In genomic region chr10:74557098-74557497, GRCh38 we compare ENCODE assay signal across 22 cellular contexts.
DNase-seq lines count a peak whose midpoint lies in the region; FAIRE-seq and TF ChIP-seq lines count a peak whose summit lies in the region.
"Had no signal": no experiment of that assay in that cellular context is flagged by ENCODE, and none has a peak within 500 bp of the region (broad histone marks: within the 10 kb centered on the region; RNA-seq: fewer than 3 reads in every experiment).

No MANE protein-coding gene starts in this region.

- no peak overlapping the region for H3K27ac Mint-ChIP-seq in activated naive CD4-positive, alpha-beta T cell treated with anti-CD3 and anti-CD28 coated beads, Interleukin-2, amount 10 ng/mL, durations not matched to agents 7 days and 5 days
- H3K27ac Mint-ChIP-seq: GM23338, H9 had no signal

- no peak for TF ChIP-seq RAD21 in neural cell (conservative IDR thresholded peaks at IDR 0.05)

- no peak for TF ChIP-seq CTCF in neural cell (IDR thresholded peaks at IDR 0.05; ENCODE audit: poor library complexity, severe bottlenecking)

- H3K9ac ChIP-seq in neural cell (ENCODE audit: low read length) = no peak overlapping the region
- H3K9ac ChIP-seq: BLaER1 had no signal

- CTCF ChIA-PET in activated naive CD4-positive, alpha-beta T cell treated with anti-CD3 and anti-CD28 coated beads, Interleukin-2, amount 10 ng/mL, durations not matched to agents 7 days and 5 days (lab: Charles Lee) = no interaction called here

- H3K4me3 Mint-ChIP-seq in activated naive CD4-positive, alpha-beta T cell treated with anti-CD3 and anti-CD28 coated beads, Interleukin-2, amount 10 ng/mL, durations not matched to agents 7 days and 5 days = no peak overlapping the region
- H3K4me3 Mint-ChIP-seq: B cell; CD4-positive, CD25-positive, alpha-beta regulatory T cell; CD8-positive, alpha-beta memory T cell; GM23338; H9 had no signal

- H3K36me3 ChIP-seq in neural cell (ENCODE audit: insufficient read depth, low read length) = no peaks in the 10 kb centered on the region

- H3K9me2 ChIP-seq in neural cell (ENCODE audit: insufficient read depth, low read length) = no peaks in the 10 kb centered on the region

- DNase-seq in GM19239 (ENCODE audit: insufficient read length, low spot score) (no peak), RCC 7860 (ENCODE audit: low spot score) (no peak), frontal cortex (ENCODE audit: low spot score in 2 of 2) (no peak), NOMO-1 (lab: John Stamatoyannopoulos, UW; ENCODE audit: unreplicated experiment in 2 of 2) (no peak), NCI-H1105 treated with DMSO at 0.1 percent for 48 hours (lab: John Stamatoyannopoulos, UW) (no peak)
- DNase-seq in activated naive CD4-positive, alpha-beta T cell treated with anti-CD3 and anti-CD28 coated beads, Interleukin-2, amount 10 ng/mL, durations not matched to agents 7 days and 5 days = no peak
- DNase-seq: CD4-positive, CD25-positive, alpha-beta regulatory T cell; CD8-positive, alpha-beta memory T cell; DMS 273 treated with DMSO at 0.1 percent for 48 hours; DMS79; EL; GDM1; H9 had no signal

- H3K79me2 ChIP-seq in neural cell (replicated peaks; ENCODE audit: insufficient read depth, low read length) = no peaks in the 10 kb centered on the region

- FAIRE-seq in GM19239 (lab: Jason Lieb, UNC) = peak; percentile 58
- peak; percentile 2 for FAIRE-seq in RCC 7860 (lab: Jason Lieb, UNC)
- FAIRE-seq in frontal cortex (lab: Jason Lieb, UNC) = peak; percentile 61
- FAIRE-seq: A204.1, D721Med had no signal

- H3K4me1 Mint-ChIP-seq in activated naive CD4-positive, alpha-beta T cell treated with anti-CD3 and anti-CD28 coated beads, Interleukin-2, amount 10 ng/mL, durations not matched to agents 7 days and 5 days = peaks cover 4% of the 10 kb centered on the region
- H3K4me1 Mint-ChIP-seq: B cell; CD8-positive, alpha-beta memory T cell; GM23338; H9 had no signal

- H2AFZ ChIP-seq in neural cell (ENCODE audit: low read depth, low read length) = no peak overlapping the region
- H2AFZ ChIP-seq: GM23338 had no signal

- H3K4me3 ChIP-seq in neural cell (ENCODE audit: low read length) = no peak overlapping the region
- H3K4me3 ChIP-seq: BLaER1, GM12878, GM23338 had no signal

- H3F3A ChIP-seq in neural cell (ENCODE audit: insufficient read depth, low read length, poor library complexity, severe bottlenecking) = peaks cover 4% of the 10 kb centered on the region

- H3K4me2 ChIP-seq in neural cell (ENCODE audit: low read length) = no peak overlapping the region
- H3K4me2 ChIP-seq: BLaER1, GM23338 had no signal

- H3K27me3 ChIP-seq in neural cell (ENCODE audit: insufficient read depth, low read depth, low read length) = no peaks in the 10 kb centered on the region
- H3K27me3 ChIP-seq: BLaER1 had no signal

- no peaks in the 10 kb centered on the region for H3K27me3 Mint-ChIP-seq in activated naive CD4-positive, alpha-beta T cell treated with anti-CD3 and anti-CD28 coated beads, Interleukin-2, amount 10 ng/mL, durations not matched to agents 7 days and 5 days
- H3K27me3 Mint-ChIP-seq: B cell; CD4-positive, CD25-positive, alpha-beta regulatory T cell; CD8-positive, alpha-beta memory T cell had no signal

- H3K36me3 Mint-ChIP-seq in activated naive CD4-positive, alpha-beta T cell treated with anti-CD3 and anti-CD28 coated beads, Interleukin-2, amount 10 ng/mL, durations not matched to agents 7 days and 5 days = peaks cover 12% of the 10 kb centered on the region

- H3K9me3 Mint-ChIP-seq in activated naive CD4-positive, alpha-beta T cell treated with anti-CD3 and anti-CD28 coated beads, Interleukin-2, amount 10 ng/mL, durations not matched to agents 7 days and 5 days = no peaks in the 10 kb centered on the region
- H3K9me3 Mint-ChIP-seq: CD4-positive, CD25-positive, alpha-beta regulatory T cell; CD8-positive, alpha-beta memory T cell; GM23338; H9 had no signal

- no peaks in the 10 kb centered on the region for H4K20me1 ChIP-seq in neural cell (ENCODE audit: insufficient read depth)
- H4K20me1 ChIP-seq: BLaER1 had no signal

- no peaks in the 10 kb centered on the region for H3K9me3 ChIP-seq in neural cell (ENCODE audit: low read length)

- peak overlapping the region; percentile 65 for H3K27ac ChIP-seq in neural cell (ENCODE audit: low read length)
- H3K27ac ChIP-seq: 22Rv1, BLaER1, C4-2B had no signal

- TF ChIP-seq EP300 in neural cell (conservative IDR thresholded peaks at IDR 0.05; ENCODE audit: poor library complexity, severe bottlenecking) = no peak

TF ChIP-seq in neural cell, 6 proteins besides CTCF, POLR2A, EP300 and RAD21:
- TF ChIP-seq SMC3 (conservative IDR thresholded peaks at IDR 0.05; ENCODE audit: poor library complexity) (no peak), EZH2 (IDR thresholded peaks at IDR 0.05; ENCODE audit: borderline replicate concordance, insufficient read depth, low read length, poor library complexity, severe bottlenecking) (no peak), POLR2AphosphoS5 (IDR thresholded peaks at IDR 0.05) (no peak), MXI1 (conservative IDR thresholded peaks at IDR 0.05; ENCODE audit: poor library complexity, severe bottlenecking) (no peak), TAF1 (IDR thresholded peaks at IDR 0.05; ENCODE audit: low read depth) (no peak)
- TF ChIP-seq, protein P1, sequence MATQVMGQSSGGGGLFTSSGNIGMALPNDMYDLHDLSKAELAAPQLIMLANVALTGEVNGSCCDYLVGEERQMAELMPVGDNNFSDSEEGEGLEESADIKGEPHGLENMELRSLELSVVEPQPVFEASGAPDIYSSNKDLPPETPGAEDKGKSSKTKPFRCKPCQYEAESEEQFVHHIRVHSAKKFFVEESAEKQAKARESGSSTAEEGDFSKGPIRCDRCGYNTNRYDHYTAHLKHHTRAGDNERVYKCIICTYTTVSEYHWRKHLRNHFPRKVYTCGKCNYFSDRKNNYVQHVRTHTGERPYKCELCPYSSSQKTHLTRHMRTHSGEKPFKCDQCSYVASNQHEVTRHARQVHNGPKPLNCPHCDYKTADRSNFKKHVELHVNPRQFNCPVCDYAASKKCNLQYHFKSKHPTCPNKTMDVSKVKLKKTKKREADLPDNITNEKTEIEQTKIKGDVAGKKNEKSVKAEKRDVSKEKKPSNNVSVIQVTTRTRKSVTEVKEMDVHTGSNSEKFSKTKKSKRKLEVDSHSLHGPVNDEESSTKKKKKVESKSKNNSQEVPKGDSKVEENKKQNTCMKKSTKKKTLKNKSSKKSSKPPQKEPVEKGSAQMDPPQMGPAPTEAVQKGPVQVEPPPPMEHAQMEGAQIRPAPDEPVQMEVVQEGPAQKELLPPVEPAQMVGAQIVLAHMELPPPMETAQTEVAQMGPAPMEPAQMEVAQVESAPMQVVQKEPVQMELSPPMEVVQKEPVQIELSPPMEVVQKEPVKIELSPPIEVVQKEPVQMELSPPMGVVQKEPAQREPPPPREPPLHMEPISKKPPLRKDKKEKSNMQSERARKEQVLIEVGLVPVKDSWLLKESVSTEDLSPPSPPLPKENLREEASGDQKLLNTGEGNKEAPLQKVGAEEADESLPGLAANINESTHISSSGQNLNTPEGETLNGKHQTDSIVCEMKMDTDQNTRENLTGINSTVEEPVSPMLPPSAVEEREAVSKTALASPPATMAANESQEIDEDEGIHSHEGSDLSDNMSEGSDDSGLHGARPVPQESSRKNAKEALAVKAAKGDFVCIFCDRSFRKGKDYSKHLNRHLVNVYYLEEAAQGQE (IDR thresholded peaks at IDR 0.05; ENCODE audit: borderline replicate concordance) = no peak
TF ChIP-seq in neural cell: peak in this region for 0.
